ENCODE assay signal across 10 cellular contexts in the genomic region with DNA sequence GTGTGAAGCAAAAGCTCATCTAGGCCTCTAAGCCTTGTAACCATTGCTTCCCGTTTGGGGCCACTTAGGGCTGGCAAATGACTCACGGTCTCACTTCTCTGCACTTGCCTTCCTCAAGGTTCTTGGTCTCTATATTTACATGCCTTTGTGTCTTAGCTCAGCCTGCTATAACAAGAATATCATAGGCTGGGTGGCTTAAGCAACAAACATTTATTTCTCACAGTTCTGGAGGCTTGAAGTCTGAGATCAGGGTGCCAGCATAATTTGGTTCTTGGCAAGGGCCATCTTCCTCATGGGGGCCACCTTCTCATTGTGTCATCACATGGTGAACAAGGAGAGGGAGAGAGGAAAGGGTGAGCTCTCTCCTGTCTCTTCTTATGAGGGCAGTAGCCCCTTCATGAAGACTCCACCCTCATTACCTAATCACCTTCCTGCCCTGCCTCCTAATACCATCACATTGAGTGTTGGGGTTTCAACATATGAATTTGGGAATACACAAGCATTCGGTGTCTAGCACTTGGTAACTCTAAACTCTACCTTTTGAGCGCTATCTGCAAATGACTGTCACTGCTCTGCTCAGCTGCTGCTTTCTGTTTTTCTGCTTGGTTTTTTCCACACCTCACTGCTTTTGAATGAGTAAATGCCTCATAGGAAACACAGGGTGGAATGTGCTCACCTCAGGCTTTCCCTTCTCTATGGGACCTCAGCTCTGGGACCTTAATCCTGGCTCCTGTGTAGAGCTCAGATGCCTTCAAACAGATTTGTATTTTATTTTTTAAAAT. TPM values are rescaled to one million over a fixed set of nuclear protein-coding genes. Genes with fewer than 3 reads are reported as not detected.
DNase-seq lines count a peak whose midpoint lies in the region; ATAC-seq and TF ChIP-seq lines count a peak whose summit lies in the region.
"Had no signal": no experiment of that assay in that cellular context is flagged by ENCODE, and none has a peak within 500 bp of the region (broad histone marks: within the 10 kb centered on the region; RNA-seq: fewer than 3 reads in every experiment).

No MANE protein-coding gene starts in this region.

- TF ChIP-seq CTCF in activated CD8-positive, alpha-beta T cell treated with anti-CD3 and anti-CD28 coated beads for 36 hours (IDR thresholded peaks at IDR 0.05): no peak
- TF ChIP-seq CTCF in ascending aorta (IDR thresholded peaks at IDR 0.05) (no peak), psoas muscle (IDR thresholded peaks at IDR 0.05) (no peak)

- H3K36me3 ChIP-seq in ascending aorta: no peaks in the 10 kb centered on the region
- no peaks in the 10 kb centered on the region for H3K36me3 ChIP-seq in psoas muscle (ENCODE audit: insufficient read depth in 1 of 2, low read depth in 1 of 2)
- H3K36me3 ChIP-seq: pancreas had no signal

- peaks cover 21% of the 10 kb centered on the region for H3K4me1 Mint-ChIP-seq in activated CD8-positive, alpha-beta T cell treated with anti-CD3 and anti-CD28 coated beads for 36 hours (ENCODE audit: low read depth)
- H3K4me1 Mint-ChIP-seq in activated CD8-positive, alpha-beta T cell treated with anti-CD3 and anti-CD28 coated beads, Interleukin-2, amount 10 ng/mL, durations not matched to agents 7 days and 5 days (ENCODE audit: low read depth): no peaks in the 10 kb centered on the region
- H3K4me1 Mint-ChIP-seq: CD4-positive, CD25-positive, alpha-beta regulatory T cell had no signal

- intact Hi-C loops in activated CD8-positive, alpha-beta T cell treated with anti-CD3 and anti-CD28 coated beads for 36 hours (cut with micrococcal nuclease): no loop called here
- intact Hi-C loops in ascending aorta (cut with DNase I) (loop anchor here (2.0 kb wide), 1 partner anchor 54 kb away; no protein-coding TSS in a partner anchor), psoas muscle (cut with DNase I) (loop anchor here in 1 of 2 donors (5.0 kb wide), 1 partner anchor 114 kb away; a partner anchor contains a TSS), sciatic nerve (cut with DNase I) (no loop called here), head of caudate nucleus (cut with DNase I) (no loop called here)

- CTCF ChIA-PET in activated CD8-positive, alpha-beta T cell treated with anti-CD3 and anti-CD28 coated beads for 36 hours (lab: Charles Lee): interaction anchor here (1.5 kb wide), 1 partner anchor 80 kb away, joined by 5 read pairs; no protein-coding TSS in a partner anchor
- CTCF ChIA-PET in activated CD8-positive, alpha-beta T cell treated with anti-CD3 and anti-CD28 coated beads, Interleukin-2, amount 10 ng/mL, durations not matched to agents 7 days and 5 days (lab: Charles Lee): no interaction called here

- POLR2A ChIA-PET in activated CD8-positive, alpha-beta T cell treated with anti-CD3 and anti-CD28 coated beads for 36 hours (lab: Charles Lee): interaction anchor here (1.4 kb wide), 1 partner anchor 16 kb away, joined by 4 read pairs; a partner anchor contains a TSS
- POLR2A ChIA-PET in activated CD8-positive, alpha-beta T cell treated with anti-CD3 and anti-CD28 coated beads, Interleukin-2, amount 10 ng/mL, durations not matched to agents 7 days and 5 days (lab: Charles Lee): interaction anchor here (1.4 kb wide), 1 partner anchor 10 kb away, joined by 3 read pairs; no protein-coding TSS in a partner anchor

- peaks cover 10% of the 10 kb centered on the region for H3K27me3 Mint-ChIP-seq in activated CD8-positive, alpha-beta T cell treated with anti-CD3 and anti-CD28 coated beads for 36 hours
- H3K27me3 Mint-ChIP-seq in activated CD8-positive, alpha-beta T cell treated with anti-CD3 and anti-CD28 coated beads, Interleukin-2, amount 10 ng/mL, durations not matched to agents 7 days and 5 days (ENCODE audit: low read depth): peaks cover 4% of the 10 kb centered on the region
- H3K27me3 Mint-ChIP-seq: CD4-positive, CD25-positive, alpha-beta regulatory T cell had no signal

- H3K9me3 Mint-ChIP-seq in activated CD8-positive, alpha-beta T cell treated with anti-CD3 and anti-CD28 coated beads for 36 hours: no peaks in the 10 kb centered on the region
- no peaks in the 10 kb centered on the region for H3K9me3 Mint-ChIP-seq in activated CD8-positive, alpha-beta T cell treated with anti-CD3 and anti-CD28 coated beads, Interleukin-2, amount 10 ng/mL, durations not matched to agents 7 days and 5 days (ENCODE audit: insufficient read depth)

- no peaks in the 10 kb centered on the region for H3K36me3 Mint-ChIP-seq in activated CD8-positive, alpha-beta T cell treated with anti-CD3 and anti-CD28 coated beads for 36 hours (ENCODE audit: low read depth)
- no peaks in the 10 kb centered on the region for H3K36me3 Mint-ChIP-seq in activated CD8-positive, alpha-beta T cell treated with anti-CD3 and anti-CD28 coated beads, Interleukin-2, amount 10 ng/mL, durations not matched to agents 7 days and 5 days (ENCODE audit: low read depth)
- H3K36me3 Mint-ChIP-seq: CD4-positive, CD25-positive, alpha-beta regulatory T cell had no signal

- peaks cover 4 to 14% of the 10 kb centered on the region in 2 donors for H3K4me1 ChIP-seq in ascending aorta
- H3K4me1 ChIP-seq in psoas muscle: peaks cover 34% of the 10 kb centered on the region

- no peaks in the 10 kb centered on the region for H3K9me3 ChIP-seq in ascending aorta
- H3K9me3 ChIP-seq in psoas muscle: no peaks in the 10 kb centered on the region
- H3K9me3 ChIP-seq: pancreas had no signal

- H3K27ac Mint-ChIP-seq in activated CD8-positive, alpha-beta T cell treated with anti-CD3 and anti-CD28 coated beads for 36 hours: peak overlapping the region; percentile 86
- no peak overlapping the region for H3K27ac Mint-ChIP-seq in activated CD8-positive, alpha-beta T cell treated with anti-CD3 and anti-CD28 coated beads, Interleukin-2, amount 10 ng/mL, durations not matched to agents 7 days and 5 days
- H3K27ac Mint-ChIP-seq: CD4-positive, CD25-positive, alpha-beta regulatory T cell had no signal

- DNase-seq in activated CD8-positive, alpha-beta T cell treated with anti-CD3 and anti-CD28 coated beads for 36 hours: peak; percentile 62
- no peak for DNase-seq in activated CD8-positive, alpha-beta T cell treated with anti-CD3 and anti-CD28 coated beads, Interleukin-2, amount 10 ng/mL, durations not matched to agents 7 days and 5 days
- DNase-seq in ascending aorta (ENCODE audit: low spot score in 2 of 2) (peak; percentile 50 to 74), psoas muscle (no peak), sciatic nerve (ENCODE audit: low spot score) (no peak), NCI-H510A (lab: John Stamatoyannopoulos, UW) (no peak), head of caudate nucleus (no peak)
- DNase-seq: pancreas had no signal

- H3K27ac ChIP-seq in ascending aorta (peak overlapping the region; percentile 56 to 79), psoas muscle (peak overlapping the region; percentile 88)
- H3K27ac ChIP-seq: pancreas had no signal

- 39 to 66% (median 46%) methylated on average over 4 of the region's 4 CpGs for WGBS in psoas muscle, 3 donors

- H3K4me3 ChIP-seq in ascending aorta (no peak overlapping the region), psoas muscle (no peak overlapping the region)
- H3K4me3 ChIP-seq: pancreas had no signal

- H3K27me3 ChIP-seq in ascending aorta: no peaks in the 10 kb centered on the region
- no peaks in the 10 kb centered on the region for H3K27me3 ChIP-seq in psoas muscle (ENCODE audit: insufficient read depth in 3 of 3, low read length in 2 of 3)
- H3K27me3 ChIP-seq: pancreas had no signal

- peak; percentile 85 for ATAC-seq in activated CD8-positive, alpha-beta T cell treated with anti-CD3 and anti-CD28 coated beads for 36 hours
- no peak for ATAC-seq in activated CD8-positive, alpha-beta T cell treated with anti-CD3 and anti-CD28 coated beads, Interleukin-2, amount 10 ng/mL, durations not matched to agents 7 days and 5 days
- ATAC-seq in HG03520 (IDR thresholded peaks at IDR 0.05; ENCODE audit: unreplicated experiment) (peak; percentile 92), psoas muscle (peak; percentile 91 to 98 (median 94)), sciatic nerve (no peak)

- no peak overlapping the region for H3K4me3 Mint-ChIP-seq in activated CD8-positive, alpha-beta T cell treated with anti-CD3 and anti-CD28 coated beads for 36 hours
- H3K4me3 Mint-ChIP-seq in activated CD8-positive, alpha-beta T cell treated with anti-CD3 and anti-CD28 coated beads, Interleukin-2, amount 10 ng/mL, durations not matched to agents 7 days and 5 days: no peak overlapping the region
- H3K4me3 Mint-ChIP-seq: CD4-positive, CD25-positive, alpha-beta regulatory T cell had no signal

RNA-seq across cellular contexts. Expression of a gene that starts 16.2 kb away (rescaled TPM):
- total RNA-seq in activated CD8-positive, alpha-beta T cell treated with anti-CD3 and anti-CD28 coated beads for 36 hours: 1 to 10 TPM; 5.0 to 6.2 TPM
- total RNA-seq in activated CD8-positive, alpha-beta T cell treated with anti-CD3 and anti-CD28 coated beads, Interleukin-2, amount 10 ng/mL, durations not matched to agents 7 days and 5 days: 1 to 10 TPM in 1 of 2 experiments, under 1 TPM in 1; 0.66 to 1.0 TPM
- total RNA-seq in ascending aorta: 34.2 TPM
- total RNA-seq in psoas muscle: 10 to 100 TPM; 11.2 to 19.5 (median 14.2) TPM
- 1 to 10 TPM; 5.1 to 9.3 (median 6.9) TPM for polyA plus RNA-seq in psoas muscle
- 17.5 TPM for total RNA-seq in sciatic nerve

Comparison
In these comparisons a context has a peak if more than half of its experiments do, and no peak if none do; other contexts are left out.
1. ATAC-seq: peak in activated CD8-positive, alpha-beta T cell treated with anti-CD3 and anti-CD28 coated beads for 36 hours (single experiment), HG03520 (single experiment) and psoas muscle (4 of 4); none in activated CD8-positive, alpha-beta T cell treated with anti-CD3 and anti-CD28 coated beads, Interleukin-2, amount 10 ng/mL, durations not matched to agents 7 days and 5 days (single experiment) and sciatic nerve (single experiment).
2. DNase-seq: peak in activated CD8-positive, alpha-beta T cell treated with anti-CD3 and anti-CD28 coated beads for 36 hours (single experiment) and ascending aorta (2 of 2); none in activated CD8-positive, alpha-beta T cell treated with anti-CD3 and anti-CD28 coated beads, Interleukin-2, amount 10 ng/mL, durations not matched to agents 7 days and 5 days (single experiment), psoas muscle (0 of 2), sciatic nerve (single experiment), NCI-H510A (single experiment) and head of caudate nucleus (0 of 42).